Comparison of ENCODE assay signal across 8 cellular contexts in genomic region chr6:134235937-134236751, GRCh38.
A peak's percentile ranks its signal among the peaks of the same experiment; 100 is the strongest.
DNase-seq lines count a peak whose midpoint lies in the region; ATAC-seq and TF ChIP-seq lines count a peak whose summit lies in the region.

No MANE protein-coding gene starts in this region.

- H3K4me3 ChIP-seq in OCI-LY7 (ENCODE audit: low read depth, low read length, poor library complexity, severe bottlenecking) = no peak overlapping the region
- H3K4me3 ChIP-seq in epithelial cell of esophagus (ENCODE audit: low read length) = no peak overlapping the region
- H3K4me3 ChIP-seq in gastrocnemius medialis = no peak overlapping the region

- no peaks in the 10 kb centered on the region for H3K27me3 ChIP-seq in gastrocnemius medialis

- no peak for TF ChIP-seq POLR2A in gastrocnemius medialis (IDR thresholded peaks at IDR 0.05)

- in situ Hi-C loops in gastrocnemius medialis (cut with MboI; ENCODE audit: low sequenced_read_pairs in 4 of 4) = no loop called here

- H3K27me3 Mint-ChIP-seq in activated CD4-positive, alpha-beta T cell treated with anti-CD3 and anti-CD28 coated beads for 36 hours = no peaks in the 10 kb centered on the region

- no TSS peak for BruUV-seq in OCI-LY7 (replicated peaks; lab: Mats Ljungman, UMichigan)

- peaks cover 41% of the 10 kb centered on the region for H3K4me1 Mint-ChIP-seq in activated CD4-positive, alpha-beta T cell treated with anti-CD3 and anti-CD28 coated beads for 36 hours

- DNase-seq in activated CD4-positive, alpha-beta T cell treated with anti-CD3 and anti-CD28 coated beads for 36 hours = peak; percentile 25
- no peak for DNase-seq in activated CD4-positive, alpha-beta T cell treated with anti-CD3 and anti-CD28 coated beads, Interleukin-2, amount 50 U/mL, for 1 hour
- no peak for DNase-seq in OCI-LY7 (ENCODE audit: low spot score)
- peak; percentile 78 for DNase-seq in epithelial cell of esophagus (ENCODE audit: low read depth)
- DNase-seq in gastrocnemius medialis = no peak
- no peak for DNase-seq in activated effector memory CD4-positive, alpha-beta T cell treated with Interleukin-2 at 50 U/mL for 16 hours
- DNase-seq in NCI-H1417 treated with DMSO at 0.1 percent for 48 hours (lab: John Stamatoyannopoulos, UW) = no peak

- TF ChIP-seq CTCF in OCI-LY7 (conservative IDR thresholded peaks at IDR 0.05; ENCODE audit: low read length) (no peak), epithelial cell of esophagus (IDR thresholded peaks at IDR 0.05; ENCODE audit: insufficient read depth, low read depth, low read length, missing control alignments) (no peak), gastrocnemius medialis (IDR thresholded peaks at IDR 0.05 in 4 of 5, conservative IDR thresholded peaks at IDR 0.05 in 1 of 5) (no peak)

- H3K4me3 Mint-ChIP-seq in activated CD4-positive, alpha-beta T cell treated with anti-CD3 and anti-CD28 coated beads for 36 hours = peak overlapping the region; percentile 35

- H3K27ac ChIP-seq in OCI-LY7 (ENCODE audit: low read depth, low read length, poor library complexity, severe bottlenecking) (no peak overlapping the region), gastrocnemius medialis (no peak overlapping the region)

- H3K79me2 ChIP-seq in OCI-LY7 (ENCODE audit: insufficient read depth, low read depth, low read length) = no peaks in the 10 kb centered on the region

- peak overlapping the region; percentile 77 for H3K27ac Mint-ChIP-seq in activated CD4-positive, alpha-beta T cell treated with anti-CD3 and anti-CD28 coated beads for 36 hours

- no peaks in the 10 kb centered on the region for H3K9me3 ChIP-seq in OCI-LY7 (ENCODE audit: low read length)
- no peaks in the 10 kb centered on the region for H3K9me3 ChIP-seq in gastrocnemius medialis

- intact Hi-C loops in activated CD4-positive, alpha-beta T cell treated with anti-CD3 and anti-CD28 coated beads for 36 hours (cut with DNase I, micrococcal nuclease) = loop anchor here (1.0 to 5.0 kb wide), 5 partner anchors 11 to 741 kb away; no protein-coding TSS in a partner anchor
- intact Hi-C loops in OCI-LY7 (cut with micrococcal nuclease; ENCODE audit: unreplicated experiment) = no loop called here
- intact Hi-C loops in gastrocnemius medialis (cut with DNase I; ENCODE audit: low total_unique reads) = no loop called here

- CTCF ChIA-PET in activated CD4-positive, alpha-beta T cell treated with anti-CD3 and anti-CD28 coated beads for 36 hours (lab: Charles Lee) = interaction anchor here (1.0 kb wide), 1 partner anchor 12 kb away, joined by 3 read pairs; no protein-coding TSS in a partner anchor
- CTCF ChIA-PET in OCI-LY7 (lab: Charles Lee; ENCODE audit: unreplicated experiment) = no interaction called here

- peaks cover 2% of the 10 kb centered on the region for H3K36me3 Mint-ChIP-seq in activated CD4-positive, alpha-beta T cell treated with anti-CD3 and anti-CD28 coated beads for 36 hours (ENCODE audit: low read depth)

- H3K4me1 ChIP-seq in OCI-LY7 (ENCODE audit: insufficient read depth, low read length, poor library complexity, severe bottlenecking) (peaks cover 33% of the 10 kb centered on the region), gastrocnemius medialis (peaks cover 0 to 13% of the 10 kb centered on the region in 2 donors)

- ATAC-seq in activated CD4-positive, alpha-beta T cell treated with anti-CD3 and anti-CD28 coated beads for 36 hours = peak; percentile 83
- peak; percentile 90 for ATAC-seq in HG02763 (IDR thresholded peaks at IDR 0.05; ENCODE audit: unreplicated experiment)
- ATAC-seq in gastrocnemius medialis = no peak

- POLR2A ChIA-PET in activated CD4-positive, alpha-beta T cell treated with anti-CD3 and anti-CD28 coated beads for 36 hours (lab: Charles Lee) = interaction anchor here (0.9 kb wide), 1 partner anchor 12 kb away, joined by 4 read pairs; no protein-coding TSS in a partner anchor
- POLR2A ChIA-PET in OCI-LY7 (lab: Charles Lee) = interaction anchor here (0.7 to 1.6 kb wide), 4 partner anchors 12 to 841 kb away, joined by 3 to 5 read pairs (median 4); no protein-coding TSS in a partner anchor

- peak overlapping the region; percentile 52 for H3K4me2 ChIP-seq in OCI-LY7 (ENCODE audit: low read length)

- H3K9me3 Mint-ChIP-seq in activated CD4-positive, alpha-beta T cell treated with anti-CD3 and anti-CD28 coated beads for 36 hours (ENCODE audit: low read depth) = peaks cover 3% of the 10 kb centered on the region

- no peaks in the 10 kb centered on the region for H3K36me3 ChIP-seq in OCI-LY7 (ENCODE audit: insufficient read depth, low read length)
- H3K36me3 ChIP-seq in gastrocnemius medialis = no peaks in the 10 kb centered on the region

- H2AFZ ChIP-seq in OCI-LY7 (ENCODE audit: low read length) = peak overlapping the region; percentile 98

- no peaks in the 10 kb centered on the region for H4K20me1 ChIP-seq in OCI-LY7 (ENCODE audit: insufficient read depth, low read length)

- H3K9me2 ChIP-seq in OCI-LY7 (ENCODE audit: insufficient read depth, low read length) = no peaks in the 10 kb centered on the region

Comparison
In these comparisons a context has a peak if more than half of its experiments do, and no peak if none do; other contexts are left out.
1. DNase-seq: peak in activated CD4-positive, alpha-beta T cell treated with anti-CD3 and anti-CD28 coated beads for 36 hours (single experiment) and epithelial cell of esophagus (single experiment); none in activated CD4-positive, alpha-beta T cell treated with anti-CD3 and anti-CD28 coated beads, Interleukin-2, amount 50 U/mL, for 1 hour (single experiment), OCI-LY7 (single experiment), gastrocnemius medialis (0 of 2), activated effector memory CD4-positive, alpha-beta T cell treated with Interleukin-2 at 50 U/mL for 16 hours (single experiment) and NCI-H1417 treated with DMSO at 0.1 percent for 48 hours (single experiment).
2. ATAC-seq: peak in activated CD4-positive, alpha-beta T cell treated with anti-CD3 and anti-CD28 coated beads for 36 hours (single experiment) and HG02763 (single experiment); none in gastrocnemius medialis (0 of 2).
3. intact Hi-C loops: an anchor here in activated CD4-positive, alpha-beta T cell treated with anti-CD3 and anti-CD28 coated beads for 36 hours (1.0 to 5.0 kb wide); none called in OCI-LY7 and gastrocnemius medialis.